Comparison of ENCODE assay signal across 8 cellular contexts in genomic region chr17:51259574-51260236, GRCh38. TPM values are rescaled to one million over a fixed set of nuclear protein-coding genes. Genes with fewer than 3 reads are reported as not detected.
DNase-seq lines count a peak whose midpoint lies in the region; ATAC-seq and TF ChIP-seq lines count a peak whose summit lies in the region.

Gene MBTD1, minus strand, starts transcription at chr17:51260049. Its CDS starts 34,888 bp downstream, at chr17:51225161.

- TF ChIP-seq CTCF in VCaP (conservative IDR thresholded peaks at IDR 0.05) (no peak), breast epithelium (IDR thresholded peaks at IDR 0.05) (no peak)

- intact Hi-C loops in breast epithelium (cut with DNase I; ENCODE audit: low total_unique reads) = no loop called here

- no peaks in the 10 kb centered on the region for H3K27me3 ChIP-seq in breast epithelium
- no peaks in the 10 kb centered on the region for H3K27me3 ChIP-seq in iPS-20b (ENCODE audit: insufficient read depth, low read length)
- no peaks in the 10 kb centered on the region for H3K27me3 ChIP-seq in skeletal muscle tissue (ENCODE audit: control insufficient read depth in 3 of 3, insufficient read depth in 3 of 3, low read length in 3 of 3)

- H3K4me3 ChIP-seq in breast epithelium (peak within 1 kb of the TSS; percentile 98 to 100 (median 98)), iPS-20b (ENCODE audit: low read length) (peak within 1 kb of the TSS; percentile 100), skeletal muscle tissue (ENCODE audit: low read length in 3 of 3) (peak within 1 kb of the TSS; percentile 84 to 100 (median 93))

- peak; percentile 90 for DNase-seq in A172 (ENCODE audit: low spot score)
- DNase-seq in NCI-H2196 (lab: John Stamatoyannopoulos, UW; ENCODE audit: unreplicated experiment) = peak; percentile 94
- DNase-seq in breast epithelium (ENCODE audit: low spot score in 2 of 2) = peak; percentile 91 to 92

- H3K36me3 ChIP-seq in breast epithelium (no peaks in the 10 kb centered on the region), iPS-20b (ENCODE audit: insufficient read depth, low read depth, low read length) (peaks cover 60% of the 10 kb centered on the region), skeletal muscle tissue (ENCODE audit: control insufficient read depth in 3 of 3, insufficient read depth in 3 of 3, low read length in 3 of 3) (peaks cover 5 to 9% (median 8%) of the 10 kb centered on the region in 3 donors)

- H3K4me1 ChIP-seq in breast epithelium = peaks cover 0 to 15% of the 10 kb centered on the region in 2 donors
- peaks cover 5% of the 10 kb centered on the region; the same call in 1 of the 2 replicates for H3K4me1 ChIP-seq in iPS-20b (ENCODE audit: insufficient read depth, low read length)
- peaks cover 23 to 39% (median 28%) of the 10 kb centered on the region in 3 donors for H3K4me1 ChIP-seq in skeletal muscle tissue (ENCODE audit: control insufficient read depth in 3 of 3, insufficient read depth in 3 of 3, low read length in 3 of 3)

- H3K9me3 ChIP-seq in breast epithelium (no peaks in the 10 kb centered on the region), iPS-20b (ENCODE audit: insufficient read depth, low read depth, low read length) (no peaks in the 10 kb centered on the region), skeletal muscle tissue (ENCODE audit: control insufficient read depth in 3 of 3, low read length in 3 of 3) (no peaks in the 10 kb centered on the region)

- peak; percentile 24 for TF ChIP-seq POLR2A in breast epithelium (IDR thresholded peaks at IDR 0.05)

- ATAC-seq in GM18861 (IDR thresholded peaks at IDR 0.05; ENCODE audit: unreplicated experiment) = peak; percentile 74
- ATAC-seq in HG03097 (IDR thresholded peaks at IDR 0.05; ENCODE audit: low FRiP score, unreplicated experiment) = peak; percentile 76

- H3K27ac ChIP-seq in VCaP = peak within 1 kb of the TSS; percentile 98
- H3K27ac ChIP-seq in breast epithelium = peak within 1 kb of the TSS; percentile 96 to 97
- peak within 1 kb of the TSS; percentile 100 for H3K27ac ChIP-seq in iPS-20b (ENCODE audit: low read length)
- H3K27ac ChIP-seq in skeletal muscle tissue (ENCODE audit: low read depth, low read length) = peak within 1 kb of the TSS; percentile 97

- H3K9ac ChIP-seq in iPS-20b (ENCODE audit: low read depth, low read length) = peak within 1 kb of the TSS; percentile 99
- peak within 1 kb of the TSS; percentile 93 to 99 (median 97) for H3K9ac ChIP-seq in skeletal muscle tissue (ENCODE audit: low read depth in 1 of 3, low read length in 3 of 3)

RNA-seq across cellular contexts. Expression of gene MBTD1, which starts in this region (rescaled TPM):
- total RNA-seq in A172 (2014; rRNA removed; shearing (Covaris generic)) = 5.2 and 9.2 TPM in 2 replicates
- total RNA-seq in breast epithelium = 10 to 100 TPM; 19.4 to 34.5 (median 24.9) TPM
- 34.4 TPM for total RNA-seq in skeletal muscle tissue

Comparison
In these comparisons a context has a peak if more than half of its experiments do, and no peak if none do; other contexts are left out.
1. Peak in every context shown above with its lines: DNase-seq, ATAC-seq, H3K4me3 ChIP-seq and H3K27ac ChIP-seq.